Comparison of ENCODE assay signal across 1 cellular context in the genomic region with DNA sequence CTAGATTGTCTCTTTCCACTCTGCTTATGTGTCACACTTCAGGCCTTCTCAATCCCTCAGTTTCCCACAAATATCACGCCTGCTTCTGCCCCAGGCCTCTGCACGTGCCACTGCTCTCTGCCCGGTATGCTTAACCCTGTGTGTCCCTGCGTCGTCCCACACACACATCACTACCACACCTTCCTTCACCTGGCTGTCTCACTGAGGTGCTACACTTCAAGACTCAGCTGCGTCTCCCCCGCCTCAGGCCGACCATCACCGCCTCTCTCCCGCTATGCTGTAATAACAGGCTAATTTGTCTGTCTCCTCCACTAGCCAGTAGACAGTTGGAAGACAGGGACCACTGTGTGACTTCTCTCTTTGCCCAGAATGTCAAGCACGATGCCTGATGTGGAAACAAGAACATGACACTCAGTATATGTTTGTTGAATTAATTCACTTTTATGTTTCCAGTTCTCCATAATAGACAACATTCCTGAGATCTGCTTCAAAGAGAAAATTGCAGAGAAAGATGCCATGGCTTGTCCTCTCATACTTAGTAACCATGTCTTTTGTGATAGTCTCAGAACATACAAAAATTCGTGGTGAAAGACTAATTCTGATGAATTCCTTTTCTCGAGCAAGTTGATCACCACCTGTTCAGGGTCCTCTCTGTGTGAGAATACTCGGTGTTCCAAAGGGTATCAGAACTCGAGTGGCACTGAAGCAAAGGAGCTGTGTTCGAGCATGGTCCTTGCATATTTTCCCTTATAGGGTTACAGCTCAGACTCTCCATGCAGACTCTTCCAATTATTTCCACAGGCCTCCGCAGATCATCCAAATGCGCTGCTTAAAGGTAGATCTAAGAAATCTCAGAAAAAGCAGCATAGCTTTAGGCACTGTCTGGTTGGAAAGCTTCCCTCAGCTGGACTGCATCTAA.
TF ChIP-seq lines count a peak whose summit lies in the region.

No MANE protein-coding gene starts in this region.

TF ChIP-seq in SK-N-SH, 30 proteins besides CTCF, POLR2A, EP300 and RAD21 (continued from another document):
- TF ChIP-seq TAF1 (IDR thresholded peaks at IDR 0.05; ENCODE audit: borderline replicate concordance, low read depth, low read length) (no peak), CHD2 (IDR thresholded peaks at IDR 0.05; ENCODE audit: low read length, partially characterized antibody) (no peak), JUND (IDR thresholded peaks at IDR 0.05) (no peak), FOSL2 (IDR thresholded peaks at IDR 0.05; ENCODE audit: borderline replicate concordance, low read depth) (no peak), SIN3A (IDR thresholded peaks at IDR 0.05; ENCODE audit: borderline replicate concordance, low read depth, low read length) (no peak), SMC3 (IDR thresholded peaks at IDR 0.05; ENCODE audit: low read depth, low read length) (no peak), GABPA (IDR thresholded peaks at IDR 0.05; ENCODE audit: low read depth) (no peak), MAX (IDR thresholded peaks at IDR 0.05; ENCODE audit: low read depth) (no peak), USF1 (IDR thresholded peaks at IDR 0.05; ENCODE audit: borderline replicate concordance, low read depth) (no peak), GATA2 (CRISPR knock-in tag; IDR thresholded peaks at IDR 0.05) (no peak)
